In the genomic region with DNA sequence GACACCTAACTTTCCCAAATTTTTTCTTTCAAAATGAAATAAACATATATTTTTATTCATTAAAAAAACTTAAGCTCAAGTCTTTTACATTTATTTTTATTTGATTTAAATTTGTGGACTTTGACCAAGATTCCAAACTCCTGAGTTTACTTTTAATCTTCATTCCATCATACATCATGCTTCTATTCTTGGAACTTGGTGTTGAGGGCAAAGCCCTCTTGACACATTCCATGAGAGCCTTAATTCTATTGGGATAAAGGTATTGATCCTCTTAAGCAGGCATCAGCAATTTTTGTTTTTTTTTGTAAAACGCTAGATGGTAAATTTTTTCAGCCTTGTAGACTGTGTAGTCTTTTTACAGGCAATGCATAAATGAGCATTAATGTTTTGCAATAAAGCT, we compare ENCODE assay signal across 18 cellular contexts.
"Had no signal": no experiment of that assay in that cellular context is flagged by ENCODE, and none has a peak within 500 bp of the region (broad histone marks: within the 10 kb centered on the region; RNA-seq: fewer than 3 reads in every experiment).

No MANE protein-coding gene starts in this region.

- H3K4me3 ChIP-seq: colonic mucosa, gastrocnemius medialis, heart right ventricle, psoas muscle, sigmoid colon, stomach, upper lobe of left lung, uterus had no signal

- DNase-seq: colonic mucosa; dermis blood vessel endothelial cell; gastrocnemius medialis; heart right ventricle; hypothalamus; kidney glomerular epithelial cell; mesendoderm; naive thymus-derived CD8-positive, alpha-beta T cell; psoas muscle; retina; sigmoid colon; small intestine; stimulated activated CD4-positive, alpha-beta T cell treated with anti-CD3 and anti-CD28 coated beads, Interleukin-12 subunit alpha, Interleukin-12 subunit beta, amount 100 ng/mL, for 4 hours; stimulated activated naive CD4-positive, alpha-beta T cell; stomach; upper lobe of left lung; uterus had no signal

- ATAC-seq: gastrocnemius medialis; heart right ventricle; naive thymus-derived CD8-positive, alpha-beta T cell; psoas muscle had no signal

- H3K9me3 ChIP-seq: colonic mucosa, gastrocnemius medialis, heart right ventricle, neutrophil, sigmoid colon, stomach, upper lobe of left lung, uterus had no signal

- H3K4me1 ChIP-seq: colonic mucosa, gastrocnemius medialis, psoas muscle, stomach, upper lobe of left lung, uterus had no signal

- H3K36me3 ChIP-seq: colonic mucosa, gastrocnemius medialis, heart right ventricle, neutrophil, sigmoid colon, stomach, upper lobe of left lung, uterus had no signal

- H3K27me3 ChIP-seq: colonic mucosa, gastrocnemius medialis, heart right ventricle, neutrophil, sigmoid colon, stomach, upper lobe of left lung, uterus had no signal

- H3K27ac ChIP-seq: colonic mucosa, gastrocnemius medialis, heart right ventricle, neutrophil, psoas muscle, sigmoid colon, stomach, upper lobe of left lung, uterus had no signal
